Comparison of ENCODE assay signal across 20 cellular contexts in genomic region chr3:74344865-74345264, GRCh38.
DNase-seq lines count a peak whose midpoint lies in the region; ATAC-seq, FAIRE-seq and TF ChIP-seq lines count a peak whose summit lies in the region.
"Had no signal": no experiment of that assay in that cellular context is flagged by ENCODE, and none has a peak within 500 bp of the region (broad histone marks: within the 10 kb centered on the region; RNA-seq: fewer than 3 reads in every experiment).

No MANE protein-coding gene starts in this region.

- in situ Hi-C loops in HepG2 (cut with HindIII; ENCODE audit: extremely low pct_ligation_motif_present, low pct_unique_long_range_greater_than_20kb) (no loop called here), K562 (cut with MboI) (no loop called here)

- H3K9me3 Mint-ChIP-seq in naive thymus-derived CD8-positive, alpha-beta T cell = peaks cover 0 to 9% (median 7%) of the 10 kb centered on the region in 9 donors
- H3K9me3 Mint-ChIP-seq: HFFc6 had no signal

- H3K36me3 Mint-ChIP-seq in naive thymus-derived CD8-positive, alpha-beta T cell = no peaks in the 10 kb centered on the region
- H3K36me3 Mint-ChIP-seq: CD4-positive, alpha-beta memory T cell had no signal

- ATAC-seq in HepG2 = no peak
- ATAC-seq in right lobe of liver = no peak
- ATAC-seq in K562 = no peak
- ATAC-seq in naive thymus-derived CD8-positive, alpha-beta T cell = no peak

- no peak overlapping the region for H3K27ac ChIP-seq in HepG2 (ENCODE audit: extremely low read length, insufficient read depth, low read length)
- no peak overlapping the region for H3K27ac ChIP-seq in right lobe of liver
- no peak overlapping the region for H3K27ac ChIP-seq in K562 (ENCODE audit: extremely low read depth, low read depth, low read length)

- BruUV-seq in HepG2 (replicated peaks; lab: Mats Ljungman, UMichigan) = no TSS peak
- no TSS peak for BruUV-seq in K562 (replicated peaks; lab: Mats Ljungman, UMichigan)

- H3K9me1 ChIP-seq in K562 (ENCODE audit: control insufficient read depth, insufficient read depth, low read length) = no peaks in the 10 kb centered on the region

- no peak overlapping the region for H3K9ac ChIP-seq in HepG2 (ENCODE audit: insufficient read depth, low read depth, low read length)
- no peak overlapping the region for H3K9ac ChIP-seq in K562 (ENCODE audit: insufficient read depth in 1 of 2, low read depth in 2 of 2, low read length in 2 of 2)

- H3K4me3 ChIP-seq in HepG2 (replicated peaks in 1 of 3; ENCODE audit: insufficient read depth in 1 of 3, low read depth in 2 of 3, low read length in 3 of 3) (no peak overlapping the region), right lobe of liver (no peak overlapping the region), K562 (no peak overlapping the region)
- H3K4me3 ChIP-seq: HAP-1 had no signal

- no peak overlapping the region for H3K27ac Mint-ChIP-seq in naive thymus-derived CD8-positive, alpha-beta T cell
- H3K27ac Mint-ChIP-seq: CD4-positive, alpha-beta memory T cell; HFFc6 had no signal

- TF ChIP-seq CTCF in HepG2 (CRISPR knock-in tag; IDR thresholded peaks at IDR 0.05) (no peak), right lobe of liver (IDR thresholded peaks at IDR 0.05) (no peak), K562 (IDR thresholded peaks at IDR 0.05 in 2 of 3, conservative IDR thresholded peaks at IDR 0.05 in 1 of 3; ENCODE audit: insufficient read depth in 2 of 3, low read depth in 1 of 3, low read length in 3 of 3) (no peak)

- intact Hi-C loops in HepG2 (cut with micrococcal nuclease; ENCODE audit: unreplicated experiment) = no loop called here
- intact Hi-C loops in right lobe of liver (cut with DNase I) = no loop called here
- intact Hi-C loops in K562 (cut with micrococcal nuclease) = no loop called here

- no peak for TF ChIP-seq EP300 in HepG2 (IDR thresholded peaks at IDR 0.05; ENCODE audit: low read depth in 2 of 2, low read length in 2 of 2)
- TF ChIP-seq EP300 in HepG2 (CRISPR knock-in tag; IDR thresholded peaks at IDR 0.05; ENCODE audit: borderline replicate concordance) = no peak
- no peak for TF ChIP-seq EP300 in K562 (IDR thresholded peaks at IDR 0.05; ENCODE audit: low read length)

- H3K4me2 ChIP-seq in HepG2 (ENCODE audit: low read depth, low read length) (no peak overlapping the region), K562 (ENCODE audit: insufficient read depth, low read length) (no peak overlapping the region)

- POLR2A ChIA-PET in HepG2 (lab: Yijun Ruan, JAX) (no interaction called here), K562 (lab: Yijun Ruan, JAX) (no interaction called here)
- POLR2A ChIA-PET in naive thymus-derived CD8-positive, alpha-beta T cell (lab: Charles Lee) = no interaction called here

- TF ChIP-seq RAD21 in HepG2 (CRISPR knock-in tag; IDR thresholded peaks at IDR 0.05) (no peak), K562 (CRISPR knock-in tag; conservative IDR thresholded peaks at IDR 0.05 in 1 of 2, IDR thresholded peaks at IDR 0.05 in 1 of 2) (no peak)

- H3K4me1 Mint-ChIP-seq in naive thymus-derived CD8-positive, alpha-beta T cell = no peaks in the 10 kb centered on the region
- H3K4me1 Mint-ChIP-seq: CD4-positive, alpha-beta memory T cell had no signal

- no peak for DNase-seq in HepG2 (ENCODE audit: low spot score)
- DNase-seq in right lobe of liver = no peak
- no peak for DNase-seq in K562 (ENCODE audit: extremely low read depth in 1 of 4, low spot score in 3 of 4)
- peak; percentile 1 for DNase-seq in iris pigment epithelial cell (ENCODE audit: low read depth)
- DNase-seq in NCI-H446 treated with DMSO at 0.1 percent for 48 hours (lab: John Stamatoyannopoulos, UW) = no peak
- no peak for DNase-seq in naive thymus-derived CD8-positive, alpha-beta T cell
- DNase-seq: 8988T; C1 segment of cervical spinal cord; Calu3; CD4-positive, alpha-beta memory T cell; COR-L47; DMS53; DMS79 treated with DMSO at 0.1 percent for 48 hours; GF-D8; GOT3; HFFc6 had no signal

- H3K4me1 ChIP-seq in HepG2 (ENCODE audit: insufficient read depth, low read length) (no peaks in the 10 kb centered on the region), right lobe of liver (peaks cover 0 to 28% (median 13%) of the 10 kb centered on the region in 4 donors), K562 (replicated peaks in 1 of 2; ENCODE audit: control insufficient read depth in 2 of 2, insufficient read depth in 2 of 2, low read length in 2 of 2) (no peaks in the 10 kb centered on the region)

- 44% methylated on average over 1 of the region's 1 CpG for WGBS in HepG2 (ENCODE audit: low lambda C conversion rate)
- WGBS in right lobe of liver (ENCODE audit: insufficient coverage, low coverage, low lambda C conversion rate, missing lambda C conversion rate) = no CpG with 5 or more reads among the region's 1 CpG
- WGBS in K562 (ENCODE audit: insufficient coverage, low coverage, missing lambda C conversion rate) = 0% methylated on average over 1 of the region's 1 CpG

- H2AFZ ChIP-seq in HepG2 (ENCODE audit: low read length) (no peak overlapping the region), K562 (ENCODE audit: low read depth, low read length) (no peak overlapping the region)

- H3K79me2 ChIP-seq in HepG2 (ENCODE audit: insufficient read depth, low read length) (no peaks in the 10 kb centered on the region), K562 (ENCODE audit: control insufficient read depth, insufficient read depth, low read length) (no peaks in the 10 kb centered on the region)

- TF ChIP-seq POLR2A in HepG2 (IDR thresholded peaks at IDR 0.05; ENCODE audit: insufficient read depth in 1 of 2, low read depth in 2 of 2, low read length in 2 of 2) = no peak
- TF ChIP-seq POLR2A in right lobe of liver (IDR thresholded peaks at IDR 0.05) = no peak
- TF ChIP-seq POLR2A in K562 (conservative IDR thresholded peaks at IDR 0.05) = no peak

- H3K36me3 ChIP-seq in HepG2 (replicated peaks in 1 of 2; ENCODE audit: control insufficient read depth in 1 of 2, insufficient read depth in 2 of 2, low read length in 2 of 2) (no peaks in the 10 kb centered on the region), right lobe of liver (no peaks in the 10 kb centered on the region), K562 (ENCODE audit: control insufficient read depth, insufficient read depth, low read length) (no peaks in the 10 kb centered on the region)
- H3K36me3 ChIP-seq: HAP-1 had no signal

- FAIRE-seq in HepG2 (lab: Jason Lieb, UNC) (no peak), K562 (lab: Jason Lieb, UNC) (no peak)
- FAIRE-seq: GM12891, GM18507, H54 had no signal

- H3K27me3 ChIP-seq in HepG2 (ENCODE audit: control insufficient read depth in 1 of 2, insufficient read depth in 2 of 2, low read length in 2 of 2) (no peaks in the 10 kb centered on the region), right lobe of liver (no peaks in the 10 kb centered on the region), K562 (ENCODE audit: control insufficient read depth in 2 of 2, insufficient read depth in 2 of 2, low read length in 2 of 2) (no peaks in the 10 kb centered on the region)

- CTCF ChIA-PET in HepG2 (lab: Yijun Ruan, JAX; ENCODE audit: low intra/inter-chr PET ratio, low total read pairs) (no interaction called here), K562 (lab: Yijun Ruan, JAX; ENCODE audit: low intra/inter-chr PET ratio) (no interaction called here)

- H4K20me1 ChIP-seq in HepG2 (ENCODE audit: insufficient read depth, low read length) (no peaks in the 10 kb centered on the region), K562 (replicated peaks; ENCODE audit: control insufficient read depth, insufficient read depth, low read length) (no peaks in the 10 kb centered on the region)

- no peaks in the 10 kb centered on the region for H3K27me3 Mint-ChIP-seq in naive thymus-derived CD8-positive, alpha-beta T cell
- H3K27me3 Mint-ChIP-seq: CD4-positive, alpha-beta memory T cell had no signal

- H3K9me3 ChIP-seq in HepG2 (ENCODE audit: low read length) (no peaks in the 10 kb centered on the region; the same call in 1 of the 2 replicates), right lobe of liver (no peaks in the 10 kb centered on the region), K562 (replicated peaks; ENCODE audit: control insufficient read depth, insufficient read depth, low read depth, low read length) (no peaks in the 10 kb centered on the region)
- H3K9me3 ChIP-seq: HAP-1 had no signal

- H3K4me3 Mint-ChIP-seq in naive thymus-derived CD8-positive, alpha-beta T cell = no peak overlapping the region
- H3K4me3 Mint-ChIP-seq: CD4-positive, alpha-beta memory T cell; HFFc6 had no signal

TF ChIP-seq in HepG2, 621 proteins besides CTCF, POLR2A, EP300 and RAD21 (continues in another document):
- no peak for TF ChIP-seq EED (CRISPR knock-in tag; IDR thresholded peaks at IDR 0.05)

TF ChIP-seq in K562, 482 proteins besides CTCF, POLR2A, EP300 and RAD21:
- TF ChIP-seq ZNF316 (IDR thresholded peaks at IDR 0.05) (peak; percentile 14; the same call in 1 of the 2 replicates), PHB2 (IDR thresholded peaks at IDR 0.05; ENCODE audit: low read depth) (no peak)

Comparison
In these comparisons a context has a peak if more than half of its experiments do, and no peak if none do; other contexts are left out.
1. Of the 241 proteins assayed by ChIP-seq in both HepG2 and K562: peak only in HepG2: MAFF and MAFK; only in K562: none; in both: none; in neither: 239.